Comparison of ENCODE assay signal across 26 cellular contexts in the genomic region with DNA sequence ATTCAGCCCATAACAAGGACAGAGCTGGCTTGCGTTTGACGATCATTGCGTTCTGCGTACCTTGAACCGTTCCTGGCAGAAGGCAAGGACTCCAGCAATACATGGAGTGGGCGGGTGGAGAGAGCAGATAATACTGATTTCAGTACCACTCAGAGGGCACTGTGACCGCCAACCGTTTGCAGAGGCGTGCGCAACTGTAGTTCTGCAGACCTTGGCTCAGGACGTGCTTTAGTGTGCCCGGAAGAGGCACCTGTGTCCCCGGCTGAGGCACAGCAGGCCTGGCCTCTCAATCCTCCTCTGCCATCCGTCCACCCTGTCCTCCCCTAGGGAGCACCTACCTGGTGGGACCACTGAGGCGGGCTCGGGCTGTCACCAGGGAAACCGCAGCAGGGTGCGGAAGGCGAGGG.
DNase-seq lines count a peak whose midpoint lies in the region; ATAC-seq, FAIRE-seq and TF ChIP-seq lines count a peak whose summit lies in the region.
"Had no signal": no experiment of that assay in that cellular context is flagged by ENCODE, and none has a peak within 500 bp of the region (broad histone marks: within the 10 kb centered on the region; RNA-seq: fewer than 3 reads in every experiment).

No MANE protein-coding gene starts in this region.

- H2BK20ac ChIP-seq in IMR-90 (ENCODE audit: low read depth, low read length): no peak overlapping the region

- no peak overlapping the region for H3K14ac ChIP-seq in IMR-90 (replicated peaks; ENCODE audit: low read depth, low read length)

- no peaks in the 10 kb centered on the region for H3K79me1 ChIP-seq in IMR-90 (ENCODE audit: low read depth in 1 of 2, low read length in 2 of 2)

- BruUV-seq in HepG2 (replicated peaks; lab: Mats Ljungman, UMichigan) (no TSS peak), IMR-90 (replicated peaks; lab: Mats Ljungman, UMichigan) (no TSS peak)

- H3K36me3 ChIP-seq in HepG2 (replicated peaks in 1 of 2; ENCODE audit: control insufficient read depth in 1 of 2, insufficient read depth in 2 of 2, low read length in 2 of 2): no peaks in the 10 kb centered on the region
- no peaks in the 10 kb centered on the region for H3K36me3 ChIP-seq in right lobe of liver
- no peaks in the 10 kb centered on the region for H3K36me3 ChIP-seq in IMR-90 (ENCODE audit: control insufficient read depth, insufficient read depth, low read length)
- no peaks in the 10 kb centered on the region for H3K36me3 ChIP-seq in adrenal gland (replicated peaks in 1 of 2)
- no peaks in the 10 kb centered on the region for H3K36me3 ChIP-seq in testis (ENCODE audit: low read depth, missing control alignments)
- no peaks in the 10 kb centered on the region for H3K36me3 ChIP-seq in thyroid gland

- ATAC-seq in HepG2 (peak; percentile 80), right lobe of liver (no peak), IMR-90 (ENCODE audit: low read depth) (no peak)
- ATAC-seq: A549; CD8-positive, alpha-beta T cell; GM12878 had no signal

- no peak overlapping the region for H2AK5ac ChIP-seq in IMR-90 (ENCODE audit: low read depth, low read length)

- POLR2A ChIA-PET in HepG2 (lab: Yijun Ruan, JAX): interaction anchor here (0.6 kb wide), 1 partner anchor 25 kb away, joined by 4 read pairs; no protein-coding TSS in a partner anchor
- POLR2A ChIA-PET in IMR-90 (lab: Charles Lee; ENCODE audit: unreplicated experiment): no interaction called here

- H3K4ac ChIP-seq in IMR-90 (ENCODE audit: low read depth, low read length): no peak overlapping the region

- no peak overlapping the region for H2BK5ac ChIP-seq in IMR-90 (ENCODE audit: low read depth, low read length, poor library complexity, severe bottlenecking)

- no peak overlapping the region for H3K56ac ChIP-seq in IMR-90 (ENCODE audit: extremely low read depth, insufficient read depth, low read length)

- no peak overlapping the region for H4K91ac ChIP-seq in IMR-90 (ENCODE audit: insufficient read depth, low read depth, low read length)

- intact Hi-C loops in HepG2 (cut with micrococcal nuclease; ENCODE audit: unreplicated experiment): no loop called here
- intact Hi-C loops in right lobe of liver (cut with DNase I): no loop called here
- intact Hi-C loops in IMR-90 (cut with micrococcal nuclease): no loop called here
- intact Hi-C loops in adrenal gland (cut with DNase I): loop anchor here in 1 of 2 donors (10.0 kb wide), 1 partner anchor 53 kb away; no protein-coding TSS in a partner anchor
- intact Hi-C loops in testis (cut with DNase I; ENCODE audit: low total_unique reads): no loop called here
- intact Hi-C loops in thyroid gland (cut with DNase I): no loop called here

- no peak overlapping the region for H4K8ac ChIP-seq in IMR-90 (ENCODE audit: low read depth in 2 of 2, low read length in 2 of 2)

- CTCF ChIA-PET in HepG2 (lab: Yijun Ruan, JAX; ENCODE audit: low intra/inter-chr PET ratio, low total read pairs) (no interaction called here), IMR-90 (lab: Yijun Ruan, JAX) (no interaction called here)

- FAIRE-seq in HepG2 (lab: Jason Lieb, UNC): no peak
- FAIRE-seq: A549, GM12878, GM12892, GM18507 had no signal

- H4K5ac ChIP-seq in IMR-90 (ENCODE audit: low read depth, low read length): no peak overlapping the region

- H3K4me3 ChIP-seq in HepG2 (replicated peaks in 1 of 3; ENCODE audit: insufficient read depth in 1 of 3, low read depth in 2 of 3, low read length in 3 of 3): no peak overlapping the region
- H3K4me3 ChIP-seq in right lobe of liver: no peak overlapping the region
- H3K4me3 ChIP-seq in IMR-90 (ENCODE audit: insufficient read depth, low read depth, low read length): no peak overlapping the region
- H3K4me3 ChIP-seq in adrenal gland: no peak overlapping the region
- no peak overlapping the region for H3K4me3 ChIP-seq in testis
- no peak overlapping the region for H3K4me3 ChIP-seq in thyroid gland (replicated peaks in 1 of 3)
- H3K4me3 ChIP-seq: A549, GM12878 had no signal

- no peak overlapping the region for H3K18ac ChIP-seq in IMR-90 (ENCODE audit: low read depth, low read length)

- 56% methylated on average over 13 of the region's 19 CpGs for whole genome bisulfite sequencing in HepG2 (ENCODE audit: low lambda C conversion rate)
- WGBS in right lobe of liver (ENCODE audit: insufficient coverage, low coverage, low lambda C conversion rate, missing lambda C conversion rate): 60% methylated on average over 12 of the region's 19 CpGs
- 74% methylated on average over 7 of the region's 19 CpGs; no CpG with 5 or more reads in 1 of the 2 experiments for WGBS in IMR-90 (ENCODE audit: extremely low coverage in 2 of 2, insufficient read length in 1 of 2), 2 experiments
- WGBS in adrenal gland, 4 donors: 47 to 83% (median 64%) methylated on average over 14 to 19 of the region's 19 CpGs
- WGBS in testis, 2 donors: 23 to 46% methylated on average over 11 to 19 of the region's 19 CpGs
- 76 to 78% methylated on average over 19 of the region's 19 CpGs for WGBS in thyroid gland, 2 donors

- H3K79me2 ChIP-seq in HepG2 (ENCODE audit: insufficient read depth, low read length): no peaks in the 10 kb centered on the region

- H3K4me2 ChIP-seq in HepG2 (ENCODE audit: low read depth, low read length) (peak overlapping the region; percentile 46), IMR-90 (ENCODE audit: low read depth, low read length) (no peak overlapping the region)
- H3K4me2 ChIP-seq: A549 had no signal

- H3K27ac ChIP-seq in HepG2 (ENCODE audit: extremely low read length, insufficient read depth, low read length) (peak overlapping the region; percentile 36), right lobe of liver (no peak overlapping the region), IMR-90 (ENCODE audit: insufficient read depth, low read length) (no peak overlapping the region), adrenal gland (peak overlapping the region in 3 of 5 donors; percentile 54 to 89 (median 73)), testis (peak overlapping the region; percentile 75 to 76), thyroid gland (no peak overlapping the region)
- H3K27ac ChIP-seq: 22Rv1, A549, C4-2B had no signal

- H3K9ac ChIP-seq in HepG2 (ENCODE audit: insufficient read depth, low read depth, low read length): no peak overlapping the region
- H3K9ac ChIP-seq in IMR-90 (ENCODE audit: low read depth, low read length): no peak overlapping the region

- H3K27me3 ChIP-seq in HepG2 (ENCODE audit: control insufficient read depth in 1 of 2, insufficient read depth in 2 of 2, low read length in 2 of 2) (no peaks in the 10 kb centered on the region), right lobe of liver (no peaks in the 10 kb centered on the region), IMR-90 (ENCODE audit: control insufficient read depth, insufficient read depth, low read length) (no peaks in the 10 kb centered on the region), adrenal gland (no peaks in the 10 kb centered on the region), testis (no peaks in the 10 kb centered on the region), thyroid gland (no peaks in the 10 kb centered on the region)

- in situ Hi-C loops in HepG2 (cut with HindIII; ENCODE audit: extremely low pct_ligation_motif_present, low pct_unique_long_range_greater_than_20kb): no loop called here
- in situ Hi-C loops in IMR-90 (cut with MboI; ENCODE audit: low sequenced_read_pairs): no loop called here

- no peaks in the 10 kb centered on the region for H4K20me1 ChIP-seq in HepG2 (ENCODE audit: insufficient read depth, low read length)
- H4K20me1 ChIP-seq in IMR-90 (ENCODE audit: insufficient read depth, low read length): no peaks in the 10 kb centered on the region

- H3K9me1 ChIP-seq in IMR-90 (ENCODE audit: insufficient read depth, low read length): no peaks in the 10 kb centered on the region

- TF ChIP-seq EP300 in HepG2 (IDR thresholded peaks at IDR 0.05; ENCODE audit: low read depth in 2 of 2, low read length in 2 of 2): peak in 1 of 2 experiments; percentile 22; a peak in 1 of 4 replicates
- no peak for TF ChIP-seq EP300 in HepG2 (CRISPR knock-in tag; IDR thresholded peaks at IDR 0.05; ENCODE audit: borderline replicate concordance)

- DNase-seq in HepG2 (ENCODE audit: low spot score) (peak; percentile 23), right lobe of liver (no peak), IMR-90 (no peak), adrenal gland (peak; percentile 47 to 89 (median 79)), testis (peak; percentile 80), SIG-M5 (lab: John Stamatoyannopoulos, UW) (no peak), thyroid gland (no peak), NCI-H1048 (lab: John Stamatoyannopoulos, UW) (no peak)
- DNase-seq: AML-193; Caco-2; Calu3; CD4-positive, alpha-beta T cell; CD8-positive, alpha-beta T cell; DMS 273 treated with DMSO at 0.1 percent for 48 hours; DMS153; DMS53; DMS79; DND-41; EL; GDM1 had no signal

- no peak overlapping the region for H3K23ac ChIP-seq in IMR-90 (ENCODE audit: low read depth, low read length)

- H2AFZ ChIP-seq in HepG2 (ENCODE audit: low read length): no peak overlapping the region
- peak overlapping the region; percentile 23 for H2AFZ ChIP-seq in IMR-90 (replicated peaks; ENCODE audit: low read length, poor library complexity)

- H3K9me3 ChIP-seq in HepG2 (ENCODE audit: low read length) (no peaks in the 10 kb centered on the region), right lobe of liver (no peaks in the 10 kb centered on the region), IMR-90 (ENCODE audit: control insufficient read depth, insufficient read depth, low read length) (peaks cover 41% of the 10 kb centered on the region), adrenal gland (replicated peaks in 1 of 3) (no peaks in the 10 kb centered on the region), testis (no peaks in the 10 kb centered on the region), thyroid gland (no peaks in the 10 kb centered on the region)

- H2BK15ac ChIP-seq in IMR-90 (ENCODE audit: low read depth, low read length): no peak overlapping the region

- TF ChIP-seq RAD21 in HepG2 (CRISPR knock-in tag; IDR thresholded peaks at IDR 0.05) (no peak), IMR-90 (IDR thresholded peaks at IDR 0.05; ENCODE audit: low read length) (no peak)

- H3K4me1 ChIP-seq in HepG2 (ENCODE audit: insufficient read depth, low read length) (peaks cover 38% of the 10 kb centered on the region), right lobe of liver (no peaks in the 10 kb centered on the region), IMR-90 (ENCODE audit: control insufficient read depth, insufficient read depth, low read length) (no peaks in the 10 kb centered on the region), adrenal gland (replicated peaks in 1 of 2) (peaks cover 0 to 18% of the 10 kb centered on the region in 2 donors), testis (peaks cover 17% of the 10 kb centered on the region), thyroid gland (no peaks in the 10 kb centered on the region)
- H3K4me1 ChIP-seq: A549, Caco-2 had no signal

- no peak overlapping the region for H2AK9ac ChIP-seq in IMR-90 (replicated peaks; ENCODE audit: low read depth, low read length, poor library complexity)

- TF ChIP-seq CTCF in HepG2 (CRISPR knock-in tag; IDR thresholded peaks at IDR 0.05) (no peak), right lobe of liver (IDR thresholded peaks at IDR 0.05) (no peak), IMR-90 (conservative IDR thresholded peaks at IDR 0.05; ENCODE audit: low read depth, low read length) (no peak), adrenal gland (IDR thresholded peaks at IDR 0.05) (no peak), testis (IDR thresholded peaks at IDR 0.05) (no peak), thyroid gland (IDR thresholded peaks at IDR 0.05) (no peak)

- dilution Hi-C loops in IMR-90 (cut with HindIII; ENCODE audit: low sequenced_read_pairs, unreplicated experiment): no loop called here

- no peak overlapping the region for H2BK120ac ChIP-seq in IMR-90 (ENCODE audit: low read depth, low read length)

- TF ChIP-seq POLR2A in HepG2 (IDR thresholded peaks at IDR 0.05; ENCODE audit: insufficient read depth in 1 of 2, low read depth in 2 of 2, low read length in 2 of 2) (no peak), right lobe of liver (IDR thresholded peaks at IDR 0.05) (no peak), IMR-90 (IDR thresholded peaks at IDR 0.05; ENCODE audit: low read depth, low read length) (no peak), adrenal gland (IDR thresholded peaks at IDR 0.05) (peak in 1 of 2 donors; percentile 51), testis (IDR thresholded peaks at IDR 0.05) (no peak), thyroid gland (IDR thresholded peaks at IDR 0.05) (no peak)

Comparison
In these comparisons a context has a peak if more than half of its experiments do, and no peak if none do; other contexts are left out.
1. DNase-seq: peak in HepG2 (single experiment), adrenal gland (7 of 7) and testis (single experiment); none in right lobe of liver (0 of 3), IMR-90 (single experiment), SIG-M5 (single experiment), thyroid gland (0 of 2) and NCI-H1048 (single experiment).
2. H3K27ac ChIP-seq: peak in HepG2 (single experiment), adrenal gland (3 of 5) and testis (2 of 2); none in right lobe of liver (0 of 3), IMR-90 (single experiment) and thyroid gland (0 of 3).